14 cellular contexts compared by ENCODE assay signal in the genomic region with DNA sequence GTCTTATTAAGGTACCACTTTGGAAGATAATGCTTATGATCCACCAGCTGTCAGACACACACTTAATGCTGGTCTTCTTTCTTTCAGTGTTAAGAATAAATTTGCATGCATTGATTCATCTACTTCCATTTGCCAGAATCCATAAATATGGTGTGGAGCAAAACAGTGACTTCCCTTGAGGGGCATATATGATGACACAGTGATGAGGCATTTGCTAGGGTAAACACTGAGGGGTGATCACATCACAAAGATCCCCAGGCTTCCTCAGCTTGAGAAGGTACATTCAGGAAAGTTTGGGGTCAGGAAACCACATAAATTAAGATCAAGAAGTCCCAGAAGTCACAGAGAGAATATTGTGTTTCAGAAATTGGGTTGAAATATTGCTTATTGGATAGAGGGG. TPM values are rescaled to one million over a fixed set of nuclear protein-coding genes. Genes with fewer than 3 reads are reported as not detected.
DNase-seq lines count a peak whose midpoint lies in the region; ATAC-seq and TF ChIP-seq lines count a peak whose summit lies in the region.
"Had no signal": no experiment of that assay in that cellular context is flagged by ENCODE, and none has a peak within 500 bp of the region (broad histone marks: within the 10 kb centered on the region; RNA-seq: fewer than 3 reads in every experiment).

No MANE protein-coding gene starts in this region.

- ATAC-seq in activated naive CD8-positive, alpha-beta T cell treated with anti-CD3 and anti-CD28 coated beads, Interleukin-2, amount 10 ng/mL, durations not matched to agents 7 days and 5 days (ENCODE audit: low read depth), result no peak
- peak; percentile 61 for ATAC-seq in stimulated activated effector memory CD8-positive, alpha-beta T cell treated with anti-CD3 and anti-CD28 coated beads, Interleukin-12 subunit alpha, Interleukin-12 subunit beta, amount 100 ng/mL, for 72 hours
- no peak for ATAC-seq in HG03521 (IDR thresholded peaks at IDR 0.05; ENCODE audit: unreplicated experiment)
- ATAC-seq in GM21423 (IDR thresholded peaks at IDR 0.05; ENCODE audit: unreplicated experiment), result no peak
- ATAC-seq: gastroesophageal sphincter, Panc1 had no signal

- TF ChIP-seq CTCF in HFFc6 (IDR thresholded peaks at IDR 0.05), result no peak

- H3K4me3 Mint-ChIP-seq in activated T-cell treated with anti-CD3 and anti-CD28 coated beads, Interleukin-2, amount 50 U/mL, for 24 hours, result peak overlapping the region; percentile 64
- no peak overlapping the region for H3K4me3 Mint-ChIP-seq in HFFc6
- H3K4me3 Mint-ChIP-seq in activated naive CD8-positive, alpha-beta T cell treated with anti-CD3 and anti-CD28 coated beads, Interleukin-2, amount 10 ng/mL, durations not matched to agents 7 days and 5 days, result no peak overlapping the region
- H3K4me3 Mint-ChIP-seq in stimulated activated effector memory CD8-positive, alpha-beta T cell treated with anti-CD3 and anti-CD28 coated beads, Interleukin-12 subunit alpha, Interleukin-12 subunit beta, amount 100 ng/mL, for 72 hours, result peak overlapping the region; percentile 72

- no peak for DNase-seq in activated T-cell treated with anti-CD3 and anti-CD28 coated beads, Interleukin-2, amount 50 U/mL, for 24 hours
- DNase-seq in activated T-cell treated with anti-CD3 and anti-CD28 coated beads, Interleukin-2, amount 50 U/mL, for 1 hour, result no peak
- peak; percentile 48 for DNase-seq in HFFc6
- no peak for DNase-seq in activated naive CD8-positive, alpha-beta T cell treated with anti-CD3 and anti-CD28 coated beads, Interleukin-2, amount 10 ng/mL, durations not matched to agents 7 days and 5 days
- no peak for DNase-seq in stimulated activated effector memory CD8-positive, alpha-beta T cell treated with anti-CD3 and anti-CD28 coated beads, Interleukin-12 subunit alpha, Interleukin-12 subunit beta, amount 100 ng/mL, for 72 hours (ENCODE audit: low spot score in 2 of 2)
- DNase-seq in NCI-H82 treated with DMSO at 0.1 percent for 48 hours (lab: John Stamatoyannopoulos, UW; ENCODE audit: unreplicated experiment), result no peak
- DNase-seq: activated gamma-delta T cell; effector CD4-positive, alpha-beta T cell; NCI-H69 had no signal

- H3K27me3 Mint-ChIP-seq in activated T-cell treated with anti-CD3 and anti-CD28 coated beads, Interleukin-2, amount 50 U/mL, for 24 hours, result no peaks in the 10 kb centered on the region
- no peaks in the 10 kb centered on the region for H3K27me3 Mint-ChIP-seq in HFFc6 (ENCODE audit: insufficient read depth)
- no peaks in the 10 kb centered on the region for H3K27me3 Mint-ChIP-seq in activated naive CD8-positive, alpha-beta T cell treated with anti-CD3 and anti-CD28 coated beads, Interleukin-2, amount 10 ng/mL, durations not matched to agents 7 days and 5 days

- peaks cover 4% of the 10 kb centered on the region for H3K9me3 Mint-ChIP-seq in activated T-cell treated with anti-CD3 and anti-CD28 coated beads, Interleukin-2, amount 50 U/mL, for 24 hours
- no peaks in the 10 kb centered on the region for H3K9me3 Mint-ChIP-seq in HFFc6
- peaks cover 4% of the 10 kb centered on the region for H3K9me3 Mint-ChIP-seq in activated naive CD8-positive, alpha-beta T cell treated with anti-CD3 and anti-CD28 coated beads, Interleukin-2, amount 10 ng/mL, durations not matched to agents 7 days and 5 days
- H3K9me3 Mint-ChIP-seq in stimulated activated effector memory CD8-positive, alpha-beta T cell treated with anti-CD3 and anti-CD28 coated beads, Interleukin-12 subunit alpha, Interleukin-12 subunit beta, amount 100 ng/mL, for 72 hours, result no peaks in the 10 kb centered on the region

- H3K4me1 Mint-ChIP-seq in activated T-cell treated with anti-CD3 and anti-CD28 coated beads, Interleukin-2, amount 50 U/mL, for 24 hours (ENCODE audit: low read depth), result peaks cover 92% of the 10 kb centered on the region
- H3K4me1 Mint-ChIP-seq in HFFc6 (ENCODE audit: low read depth), result peaks cover 57% of the 10 kb centered on the region
- H3K4me1 Mint-ChIP-seq in activated naive CD8-positive, alpha-beta T cell treated with anti-CD3 and anti-CD28 coated beads, Interleukin-2, amount 10 ng/mL, durations not matched to agents 7 days and 5 days, result peaks cover 76% of the 10 kb centered on the region
- H3K4me1 Mint-ChIP-seq in stimulated activated effector memory CD8-positive, alpha-beta T cell treated with anti-CD3 and anti-CD28 coated beads, Interleukin-12 subunit alpha, Interleukin-12 subunit beta, amount 100 ng/mL, for 72 hours, result peaks cover 82% of the 10 kb centered on the region

- H3K27ac Mint-ChIP-seq in activated T-cell treated with anti-CD3 and anti-CD28 coated beads, Interleukin-2, amount 50 U/mL, for 24 hours, result peak overlapping the region; percentile 95
- H3K27ac Mint-ChIP-seq in HFFc6, result peak overlapping the region; percentile 51
- peak overlapping the region; percentile 49 for H3K27ac Mint-ChIP-seq in activated naive CD8-positive, alpha-beta T cell treated with anti-CD3 and anti-CD28 coated beads, Interleukin-2, amount 10 ng/mL, durations not matched to agents 7 days and 5 days
- peak overlapping the region; percentile 99 for H3K27ac Mint-ChIP-seq in stimulated activated effector memory CD8-positive, alpha-beta T cell treated with anti-CD3 and anti-CD28 coated beads, Interleukin-12 subunit alpha, Interleukin-12 subunit beta, amount 100 ng/mL, for 72 hours

- POLR2A ChIA-PET in activated naive CD8-positive, alpha-beta T cell treated with anti-CD3 and anti-CD28 coated beads, Interleukin-2, amount 10 ng/mL, durations not matched to agents 7 days and 5 days (lab: Charles Lee), result interaction anchor here (0.5 kb wide), 1 partner anchor 52 kb away, joined by 4 read pairs; no protein-coding TSS in a partner anchor

- peaks cover 80% of the 10 kb centered on the region for H3K36me3 Mint-ChIP-seq in activated T-cell treated with anti-CD3 and anti-CD28 coated beads, Interleukin-2, amount 50 U/mL, for 24 hours (ENCODE audit: low read depth)
- no peaks in the 10 kb centered on the region for H3K36me3 Mint-ChIP-seq in HFFc6 (ENCODE audit: low read depth)
- peaks cover 77% of the 10 kb centered on the region for H3K36me3 Mint-ChIP-seq in activated naive CD8-positive, alpha-beta T cell treated with anti-CD3 and anti-CD28 coated beads, Interleukin-2, amount 10 ng/mL, durations not matched to agents 7 days and 5 days
- peaks cover 85% of the 10 kb centered on the region for H3K36me3 Mint-ChIP-seq in stimulated activated effector memory CD8-positive, alpha-beta T cell treated with anti-CD3 and anti-CD28 coated beads, Interleukin-12 subunit alpha, Interleukin-12 subunit beta, amount 100 ng/mL, for 72 hours

RNA-seq across cellular contexts. Expression of gene ZBED2, which starts 9.9 kb away (rescaled TPM):
- under 1 TPM; 0.07 to 0.32 (median 0.20) TPM for total RNA-seq in HFFc6 (2021; fragmentation: NEBNext Ultra II Directional; extraction: Animal tissue kit (Norgen Biotek cat#: 25700))
- total RNA-seq in activated naive CD8-positive, alpha-beta T cell treated with anti-CD3 and anti-CD28 coated beads, Interleukin-2, amount 10 ng/mL, durations not matched to agents 7 days and 5 days, result 1 to 10 TPM; 1.9 TPM
- total RNA-seq: thoracic aorta had no signal

Comparison
In these comparisons a context has a peak if more than half of its experiments do, and no peak if none do; other contexts are left out.
1. H3K27ac Mint-ChIP-seq: peak in every context shown above with its lines; median percentile 99 in stimulated activated effector memory CD8-positive, alpha-beta T cell treated with anti-CD3 and anti-CD28 coated beads, Interleukin-12 subunit alpha, Interleukin-12 subunit beta, amount 100 ng/mL, for 72 hours; 95 in activated T-cell treated with anti-CD3 and anti-CD28 coated beads, Interleukin-2, amount 50 U/mL, for 24 hours; 51 in HFFc6; 49 in activated naive CD8-positive, alpha-beta T cell treated with anti-CD3 and anti-CD28 coated beads, Interleukin-2, amount 10 ng/mL, durations not matched to agents 7 days and 5 days.
2. H3K4me3 Mint-ChIP-seq: peak in activated T-cell treated with anti-CD3 and anti-CD28 coated beads, Interleukin-2, amount 50 U/mL, for 24 hours (single experiment) and stimulated activated effector memory CD8-positive, alpha-beta T cell treated with anti-CD3 and anti-CD28 coated beads, Interleukin-12 subunit alpha, Interleukin-12 subunit beta, amount 100 ng/mL, for 72 hours (single experiment); none in HFFc6 (single experiment) and activated naive CD8-positive, alpha-beta T cell treated with anti-CD3 and anti-CD28 coated beads, Interleukin-2, amount 10 ng/mL, durations not matched to agents 7 days and 5 days (single experiment).